8 cellular contexts compared by ENCODE assay signal in the genomic region with DNA sequence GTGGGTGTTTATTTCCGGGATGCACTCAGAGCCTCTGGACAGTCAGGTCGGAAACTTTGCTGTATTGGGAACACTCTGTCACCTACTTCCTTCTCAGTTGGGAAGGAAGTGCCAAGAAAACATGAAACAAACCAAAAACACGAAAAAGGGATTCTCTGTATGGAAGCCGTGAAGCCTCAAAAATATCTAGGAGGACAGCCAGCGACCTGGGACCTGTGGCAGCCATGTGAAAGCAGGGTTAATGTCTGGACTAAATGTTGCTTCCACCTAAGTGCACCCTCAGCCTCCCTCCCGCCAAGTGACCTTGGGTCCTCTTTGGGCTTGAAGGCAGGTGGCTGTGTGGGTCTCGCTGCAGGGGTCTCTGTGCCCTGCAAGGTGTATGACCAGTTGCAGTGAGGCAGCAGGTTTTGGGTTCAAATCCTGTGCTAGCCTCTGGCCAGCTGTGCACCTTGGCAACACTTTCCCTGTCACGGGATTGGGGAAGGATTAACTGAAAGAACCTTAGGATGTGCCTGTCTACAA. TPM values are rescaled to one million over a fixed set of nuclear protein-coding genes. Genes with fewer than 3 reads are reported as not detected.
DNase-seq lines count a peak whose midpoint lies in the region; ATAC-seq lines count a peak whose summit lies in the region.

No MANE protein-coding gene starts in this region.

- H3K4me1 Mint-ChIP-seq in naive thymus-derived CD4-positive, alpha-beta T cell = peaks cover 16 to 30% (median 27%) of the 10 kb centered on the region in 7 donors

- DNase-seq in CD1c-positive myeloid dendritic cell (ENCODE audit: extremely low spot score) = peak; percentile 21
- DNase-seq in MG63 = no peak
- peak; percentile 31 for DNase-seq in dermis blood vessel endothelial cell
- DNase-seq in naive thymus-derived CD4-positive, alpha-beta T cell = no peak
- no peak for DNase-seq in NCI-H345 (lab: John Stamatoyannopoulos, UW)
- DNase-seq in OCI-M2 (lab: John Stamatoyannopoulos, UW; ENCODE audit: unreplicated experiment) = no peak
- DNase-seq in NCI-H510A (lab: John Stamatoyannopoulos, UW) = no peak

- ATAC-seq in naive thymus-derived CD4-positive, alpha-beta T cell = no peak
- no peak for ATAC-seq in HG03571 (IDR thresholded peaks at IDR 0.05; ENCODE audit: unreplicated experiment)

- H3K9me3 Mint-ChIP-seq in naive thymus-derived CD4-positive, alpha-beta T cell = no peaks in the 10 kb centered on the region

- intact Hi-C loops in naive thymus-derived CD4-positive, alpha-beta T cell (cut with micrococcal nuclease) = loop anchor here (2.0 to 5.0 kb wide), 4 partner anchors 40 to 95 kb away; a partner anchor contains a TSS

- POLR2A ChIA-PET in naive thymus-derived CD4-positive, alpha-beta T cell (lab: Charles Lee) = interaction anchor here (1.0 to 1.1 kb wide), 3 partner anchors 12 to 61 kb away, joined by 3 read pairs; a partner anchor contains a TSS

- peaks cover 0 to 6% (median 0%) of the 10 kb centered on the region in 5 donors for H3K36me3 Mint-ChIP-seq in naive thymus-derived CD4-positive, alpha-beta T cell

- H3K4me3 ChIP-seq in MG63 = peak overlapping the region; percentile 89
- peak overlapping the region; percentile 86 for H3K4me3 ChIP-seq in naive thymus-derived CD4-positive, alpha-beta T cell (ENCODE audit: low read length)

- H3K27me3 ChIP-seq in MG63 = no peaks in the 10 kb centered on the region
- H3K27me3 ChIP-seq in naive thymus-derived CD4-positive, alpha-beta T cell (ENCODE audit: control insufficient read depth in 2 of 2, insufficient read depth in 2 of 2, low read length in 2 of 2) = no peaks in the 10 kb centered on the region

- H3K27ac Mint-ChIP-seq in naive thymus-derived CD4-positive, alpha-beta T cell = peak overlapping the region; percentile 59 to 95 (median 90)

- no peaks in the 10 kb centered on the region for H3K9me3 ChIP-seq in MG63
- no peaks in the 10 kb centered on the region for H3K9me3 ChIP-seq in naive thymus-derived CD4-positive, alpha-beta T cell (ENCODE audit: control insufficient read depth in 2 of 3, low read length in 3 of 3)

- peak overlapping the region; percentile 96 for H3K27ac ChIP-seq in naive thymus-derived CD4-positive, alpha-beta T cell (ENCODE audit: low read depth, low read length)

- H3K27me3 Mint-ChIP-seq in naive thymus-derived CD4-positive, alpha-beta T cell = no peaks in the 10 kb centered on the region

- peak overlapping the region; percentile 85 to 93 (median 90) for H3K4me3 Mint-ChIP-seq in naive thymus-derived CD4-positive, alpha-beta T cell

- peaks cover 0 to 10% of the 10 kb centered on the region in 2 donors for H3K4me1 ChIP-seq in naive thymus-derived CD4-positive, alpha-beta T cell (ENCODE audit: control insufficient read depth in 2 of 2, insufficient read depth in 2 of 2, low read length in 2 of 2)

- CTCF ChIA-PET in naive thymus-derived CD4-positive, alpha-beta T cell (lab: Charles Lee) = no interaction called here

- no peaks in the 10 kb centered on the region for H3K36me3 ChIP-seq in MG63
- peaks cover 0 to 9% (median 0%) of the 10 kb centered on the region in 3 experiments for H3K36me3 ChIP-seq in naive thymus-derived CD4-positive, alpha-beta T cell (ENCODE audit: control insufficient read depth in 2 of 3, insufficient read depth in 3 of 3, low read length in 3 of 3)

RNA-seq across cellular contexts. Expression of a gene that starts 0.8 kb away (rescaled TPM):
- total RNA-seq in MG63 (2014; rRNA removed; shearing (Covaris generic); ENCODE audit: low replicate concordance) = 4.4 and 6.2 TPM in 2 replicates
- 21.4 and 35.7 TPM in 2 replicates for total RNA-seq in dermis blood vessel endothelial cell
- total RNA-seq in naive thymus-derived CD4-positive, alpha-beta T cell = 10 to 100 TPM; 23.3 to 49.9 (median 41.5) TPM
- 10 to 100 TPM in 1 of 2 donors, 1 to 10 TPM in 1; 3.5 to 10.1 TPM for polyA plus RNA-seq in naive thymus-derived CD4-positive, alpha-beta T cell

RNA-seq across cellular contexts. Expression of a gene that starts 27.1 kb away (rescaled TPM):
- total RNA-seq in MG63 (2014; rRNA removed; shearing (Covaris generic); ENCODE audit: low replicate concordance) = 11.6 and 24.6 TPM in 2 replicates
- 22.3 and 31.6 TPM in 2 replicates for total RNA-seq in dermis blood vessel endothelial cell
- total RNA-seq in naive thymus-derived CD4-positive, alpha-beta T cell = 10 to 100 TPM in 4 of 5 experiments, 1 to 10 TPM in 1; 7.9 to 14.0 (median 10.8) TPM
- 10 to 100 TPM; 19.8 to 25.9 TPM for polyA plus RNA-seq in naive thymus-derived CD4-positive, alpha-beta T cell

RNA-seq across cellular contexts. Expression of a gene that starts 41.7 kb away (rescaled TPM):
- 31.4 and 57.1 TPM in 2 replicates for total RNA-seq in MG63 (2014; rRNA removed; shearing (Covaris generic); ENCODE audit: low replicate concordance)
- total RNA-seq in dermis blood vessel endothelial cell = 63.3 and 77.8 TPM in 2 replicates
- total RNA-seq in naive thymus-derived CD4-positive, alpha-beta T cell = 10 to 100 TPM; 42.4 to 69.7 (median 59.1) TPM
- 10 to 100 TPM; 39.0 to 46.9 TPM for polyA plus RNA-seq in naive thymus-derived CD4-positive, alpha-beta T cell

RNA-seq across cellular contexts. Expression of a gene that starts 51.4 kb away (rescaled TPM):
- 13.9 and 16.0 TPM in 2 replicates for total RNA-seq in MG63 (2014; rRNA removed; shearing (Covaris generic); ENCODE audit: low replicate concordance)
- 28.8 and 91.1 TPM in 2 replicates for total RNA-seq in dermis blood vessel endothelial cell
- 100 to 1,000 TPM; 166 to 392 (median 281) TPM for total RNA-seq in naive thymus-derived CD4-positive, alpha-beta T cell
- 10 to 100 TPM; 37.0 to 45.7 TPM for polyA plus RNA-seq in naive thymus-derived CD4-positive, alpha-beta T cell

Comparison
In these comparisons a context has a peak if more than half of its experiments do, and no peak if none do; other contexts are left out.
1. DNase-seq: peak in CD1c-positive myeloid dendritic cell (single experiment) and dermis blood vessel endothelial cell (single experiment); none in MG63 (single experiment), naive thymus-derived CD4-positive, alpha-beta T cell (0 of 9), NCI-H345 (single experiment), OCI-M2 (single experiment) and NCI-H510A (single experiment).